In genomic region chr10:77905086-77905735, GRCh38 we compare ENCODE assay signal across 26 cellular contexts. TPM values are rescaled to one million over a fixed set of nuclear protein-coding genes. Genes with fewer than 3 reads are reported as not detected.
A peak's percentile ranks its signal among the peaks of the same experiment; 100 is the strongest.
DNase-seq lines count a peak whose midpoint lies in the region; ATAC-seq and TF ChIP-seq lines count a peak whose summit lies in the region.
"Had no signal": no experiment of that assay in that cellular context is flagged by ENCODE, and none has a peak within 500 bp of the region (broad histone marks: within the 10 kb centered on the region; RNA-seq: fewer than 3 reads in every experiment).

No MANE protein-coding gene starts in this region.

- TF ChIP-seq CTCF in 22Rv1 (IDR thresholded peaks at IDR 0.05) (no peak), H9 (conservative IDR thresholded peaks at IDR 0.05) (no peak), breast epithelium (IDR thresholded peaks at IDR 0.05) (no peak), left lung (IDR thresholded peaks at IDR 0.05) (no peak)

- WGBS in H9 (ENCODE audit: extremely low coverage, insufficient read length, low lambda C conversion rate) = no CpG with 5 or more reads among the region's 9 CpGs

- peak overlapping the region; percentile 50 to 74 (median 56); a peak in 5 of 7 replicates for H3K27ac Mint-ChIP-seq in H9
- H3K27ac Mint-ChIP-seq: activated CD4-positive, alpha-beta T cell treated with anti-CD3 and anti-CD28 coated beads, Interleukin-2, amount 10 ng/mL, durations not matched to agents 7 days and 5 days; activated naive CD4-positive, alpha-beta T cell treated with anti-CD3 and anti-CD28 coated beads, Interleukin-2, amount 50 U/mL, for 72 hours; activated T-helper 17 cell treated with anti-CD3 and anti-CD28 coated beads, Interleukin-2, amount 50 U/mL, for 72 hours; mesothelial cell of epicardium; natural killer cell; T-helper 17 cell had no signal

- H3K18ac ChIP-seq in H9 (ENCODE audit: insufficient read length, low read depth, low read length) = no peak overlapping the region

- no peak for DNase-seq in H9
- peak; percentile 89 for DNase-seq in NCI-H345 treated with DMSO at 0.1 percent for 48 hours (lab: John Stamatoyannopoulos, UW; ENCODE audit: unreplicated experiment)
- no peak for DNase-seq in breast epithelium (ENCODE audit: low spot score in 2 of 2)
- no peak for DNase-seq in left lung
- no peak for DNase-seq in SW 1271 (lab: John Stamatoyannopoulos, UW)
- DNase-seq: ACHN; activated CD4-positive, alpha-beta T cell treated with anti-CD3 and anti-CD28 coated beads, Interleukin-2, amount 10 ng/mL, durations not matched to agents 7 days and 5 days; cerebellar nuclear complex; heart right ventricle; KG1; natural killer cell; NCI-H2171 treated with DMSO at 0.1 percent for 48 hours; pancreas; Peyer's patch; stimulated activated CD4-positive, alpha-beta T cell treated with anti-CD3 and anti-CD28 coated beads, Interleukin-15, amount 100 ng/mL, for 24 hours; T-helper 17 cell; upper lobe of right lung had no signal

- no peak overlapping the region for H2BK20ac ChIP-seq in H9 (ENCODE audit: low read depth, low read length, poor library complexity, severe bottlenecking)

- no peak overlapping the region for H3K4ac ChIP-seq in H9 (ENCODE audit: low read depth, low read length)

- H2AFZ ChIP-seq in H9 (ENCODE audit: low read length) = no peak overlapping the region

- intact Hi-C loops in breast epithelium (cut with DNase I; ENCODE audit: low total_unique reads) = no loop called here
- intact Hi-C loops in left lung (cut with DNase I) = no loop called here

- H4K8ac ChIP-seq in H9 (replicated peaks; ENCODE audit: insufficient read length, low read depth, low read length) = no peak overlapping the region

- no peak overlapping the region for H2BK15ac ChIP-seq in H9 (ENCODE audit: low read depth, low read length)

- no peak overlapping the region for H4K91ac ChIP-seq in H9 (ENCODE audit: insufficient read length, low read depth, low read length)

- peaks cover 3% of the 10 kb centered on the region for H3K79me1 ChIP-seq in H9 (ENCODE audit: insufficient read depth, low read depth, low read length, poor library complexity, severe bottlenecking)

- no peak overlapping the region for H2BK12ac ChIP-seq in H9 (ENCODE audit: insufficient read length, low read depth, low read length)

- no peaks in the 10 kb centered on the region for H3K23me2 ChIP-seq in H9 (ENCODE audit: insufficient read length, low read depth, low read length, poor library complexity, severe bottlenecking)

- no peak overlapping the region for H4K5ac ChIP-seq in H9 (ENCODE audit: insufficient read length, low read depth, low read length)

- H3T11ph ChIP-seq in H9 (ENCODE audit: low read length) = no peak overlapping the region

- H3K4me1 ChIP-seq in H9 (ENCODE audit: insufficient read depth, low read length) (no peaks in the 10 kb centered on the region; the same call in 1 of the 2 replicates), breast epithelium (peaks cover 0 to 34% of the 10 kb centered on the region in 2 donors), left lung (peaks cover 0 to 5% of the 10 kb centered on the region in 2 donors)

- no peak overlapping the region for H2BK5ac ChIP-seq in H9 (ENCODE audit: insufficient read length, low read length)

- TF ChIP-seq POLR2A in breast epithelium (IDR thresholded peaks at IDR 0.05) = no peak

- no peak overlapping the region for H3K56ac ChIP-seq in H9 (ENCODE audit: insufficient read length, low read depth, low read length)

- H3K36me3 ChIP-seq in breast epithelium = no peaks in the 10 kb centered on the region
- no peaks in the 10 kb centered on the region for H3K36me3 ChIP-seq in left lung
- H3K36me3 ChIP-seq: BLaER1, heart right ventricle, pancreas, Peyer's patch, upper lobe of right lung had no signal

- no peaks in the 10 kb centered on the region for H3K9me3 ChIP-seq in H9 (ENCODE audit: control insufficient read depth, low read depth, low read length)
- H3K9me3 ChIP-seq in breast epithelium = no peaks in the 10 kb centered on the region
- H3K9me3 ChIP-seq in left lung = no peaks in the 10 kb centered on the region
- H3K9me3 ChIP-seq: BLaER1, heart right ventricle, pancreas, Peyer's patch, upper lobe of right lung had no signal

- H3K9ac ChIP-seq in H9 (ENCODE audit: extremely low read depth, insufficient read length, low read length) = peak overlapping the region; percentile 6
- H3K9ac ChIP-seq: BLaER1 had no signal

- H3K4me1 Mint-ChIP-seq in H9 = peaks cover 26 to 38% of the 10 kb centered on the region in 2 experiments
- H3K4me1 Mint-ChIP-seq: activated CD4-positive, alpha-beta T cell treated with anti-CD3 and anti-CD28 coated beads, Interleukin-2, amount 10 ng/mL, durations not matched to agents 7 days and 5 days; activated T-helper 17 cell treated with anti-CD3 and anti-CD28 coated beads, Interleukin-2, amount 50 U/mL, for 72 hours had no signal

- no peaks in the 10 kb centered on the region for H3K9me3 Mint-ChIP-seq in H9
- H3K9me3 Mint-ChIP-seq: activated CD4-positive, alpha-beta T cell treated with anti-CD3 and anti-CD28 coated beads, Interleukin-2, amount 10 ng/mL, durations not matched to agents 7 days and 5 days; activated naive CD4-positive, alpha-beta T cell treated with anti-CD3 and anti-CD28 coated beads, Interleukin-2, amount 50 U/mL, for 72 hours; activated T-helper 17 cell treated with anti-CD3 and anti-CD28 coated beads, Interleukin-2, amount 50 U/mL, for 72 hours; mesothelial cell of epicardium; natural killer cell had no signal

- no peak overlapping the region for H2BK120ac ChIP-seq in H9 (ENCODE audit: low read depth, low read length, poor library complexity, severe bottlenecking)

- H3K4me3 Mint-ChIP-seq in H9 = no peak overlapping the region
- H3K4me3 Mint-ChIP-seq: activated CD4-positive, alpha-beta T cell treated with anti-CD3 and anti-CD28 coated beads, Interleukin-2, amount 10 ng/mL, durations not matched to agents 7 days and 5 days; activated T-helper 17 cell treated with anti-CD3 and anti-CD28 coated beads, Interleukin-2, amount 50 U/mL, for 72 hours; mesothelial cell of epicardium; natural killer cell; T-helper 17 cell had no signal

- peaks cover 0 to 13% (median 0%) of the 10 kb centered on the region in 3 experiments; a peak in 4 of 7 replicates for H3K36me3 Mint-ChIP-seq in H9 (ENCODE audit: insufficient read depth in 1 of 3, low read depth in 3 of 3)
- H3K36me3 Mint-ChIP-seq: activated naive CD4-positive, alpha-beta T cell treated with anti-CD3 and anti-CD28 coated beads, Interleukin-2, amount 50 U/mL, for 72 hours; natural killer cell had no signal

- H3K27ac ChIP-seq in 22Rv1 = 0 out of 2 replicates have a peak overlapping the region, but pooled peaks have one; percentile 1
- H3K27ac ChIP-seq in H9 (ENCODE audit: insufficient read length, low read depth, low read length) = no peak overlapping the region
- H3K27ac ChIP-seq in breast epithelium = peak overlapping the region; percentile 25 to 34
- H3K27ac ChIP-seq in left lung = no peak overlapping the region
- H3K27ac ChIP-seq: BLaER1, heart right ventricle, pancreas, upper lobe of right lung had no signal

- ATAC-seq in HG02571 (IDR thresholded peaks at IDR 0.05; ENCODE audit: unreplicated experiment) = no peak
- ATAC-seq in GM19328 (IDR thresholded peaks at IDR 0.05; ENCODE audit: unreplicated experiment) = no peak
- no peak for ATAC-seq in left lung
- ATAC-seq: activated naive CD4-positive, alpha-beta T cell treated with anti-CD3 and anti-CD28 coated beads, Interleukin-2, amount 50 U/mL, for 72 hours; activated T-helper 17 cell treated with anti-CD3 and anti-CD28 coated beads, Interleukin-2, amount 50 U/mL, for 72 hours; heart right ventricle; left lobe of liver; natural killer cell; pancreas; sciatic nerve; T-helper 17 cell; upper lobe of right lung had no signal

- H3K79me2 ChIP-seq in H9 (ENCODE audit: insufficient read depth, low read length) = peaks cover 27% of the 10 kb centered on the region; the same call in 1 of the 2 replicates

- H3K14ac ChIP-seq in H9 (ENCODE audit: insufficient read depth, low read length) = no peak overlapping the region

- no peaks in the 10 kb centered on the region for H4K20me1 ChIP-seq in H9 (ENCODE audit: control insufficient read depth, insufficient read depth, insufficient read length)

- H3K4me3 ChIP-seq in breast epithelium (no peak overlapping the region), left lung (no peak overlapping the region)
- H3K4me3 ChIP-seq: BLaER1, heart right ventricle, pancreas, Peyer's patch, upper lobe of right lung had no signal

- H2AK5ac ChIP-seq in H9 (ENCODE audit: insufficient read length, low read length) = no peak overlapping the region

- no peak overlapping the region for H3K23ac ChIP-seq in H9 (ENCODE audit: insufficient read length, low read depth, low read length)

- H3K27me3 Mint-ChIP-seq in H9 (ENCODE audit: low read depth) = no peaks in the 10 kb centered on the region

- H3K4me2 ChIP-seq in H9 (ENCODE audit: insufficient read depth, insufficient read length, low read length) = no peak overlapping the region

- H3K27me3 ChIP-seq in H9 (ENCODE audit: insufficient read depth, low read length) (no peaks in the 10 kb centered on the region), breast epithelium (no peaks in the 10 kb centered on the region), left lung (no peaks in the 10 kb centered on the region)
- H3K27me3 ChIP-seq: BLaER1, heart right ventricle, pancreas, Peyer's patch, upper lobe of right lung had no signal

RNA-seq across cellular contexts. Expression of gene DLG5, which starts 21.3 kb away (rescaled TPM):
- total RNA-seq in H9 (2021) (67.2 and 67.4 TPM in 2 replicates), breast epithelium (100 to 1,000 TPM in 2 of 3 donors, 10 to 100 TPM in 1; 43.0 to 192 (median 138) TPM), left lung (10 to 100 TPM; 17.0 to 28.4 TPM)

Comparison
In these comparisons a context has a peak if more than half of its experiments do, and no peak if none do; other contexts are left out.
1. H3K27ac ChIP-seq: peak in 22Rv1 (single experiment) and breast epithelium (2 of 2); none in H9 (single experiment) and left lung (0 of 2).